In genomic region chr4:173560896-173561295, GRCh38 we compare ENCODE assay signal across 33 cellular contexts. TPM values are rescaled to one million over a fixed set of nuclear protein-coding genes. Genes with fewer than 3 reads are reported as not detected.
"Had no signal": no experiment of that assay in that cellular context is flagged by ENCODE, and none has a peak within 500 bp of the region (broad histone marks: within the 10 kb centered on the region; RNA-seq: fewer than 3 reads in every experiment).

No MANE protein-coding gene starts in this region.

- ATAC-seq: activated naive CD4-positive, alpha-beta T cell treated with anti-CD3 and anti-CD28 coated beads, Interleukin-2, amount 50 U/mL, for 72 hours; activated naive CD8-positive, alpha-beta T cell treated with anti-CD3 and anti-CD28 coated beads, Interleukin-2, amount 50 U/mL, for 24 hours; activated T-cell treated with anti-CD3 and anti-CD28 coated beads, Interleukin-2, amount 50 U/mL, for 4 hours; activated T-cell treated with anti-CD3 and anti-CD28 coated beads, Interleukin-2, amount 50 U/mL, for 72 hours; activated T-helper 17 cell treated with anti-CD3 and anti-CD28 coated beads, Interleukin-2, amount 50 U/mL, for 72 hours; body of pancreas had no signal

- DNase-seq: activated effector memory CD4-positive, alpha-beta T cell treated with anti-CD3 and anti-CD28 coated beads, Interleukin-2, amount 50 U/mL, for 16 hours; activated effector memory CD4-positive, alpha-beta T cell treated with Interleukin-2 at 50 U/mL for 16 hours; activated gamma-delta T cell; activated gamma-delta T cell treated with Interleukin-2 at 50 U/mL for 16 hours; activated naive CD4-positive, alpha-beta T cell; activated naive CD4-positive, alpha-beta T cell treated with anti-CD3 and anti-CD28 coated beads for 36 hours; activated naive CD4-positive, alpha-beta T cell treated with anti-CD3 and anti-CD28 coated beads, Interleukin-2, amount 10 ng/mL, durations not matched to agents 7 days and 5 days; activated naive CD4-positive, alpha-beta T cell treated with anti-CD3 and anti-CD28 coated beads, Interleukin-2, amount 50 U/mL, for 16 hours; activated naive CD4-positive, alpha-beta T cell treated with Interleukin-2 at 50 U/mL for 16 hours; activated naive CD8-positive, alpha-beta T cell treated with anti-CD3 and anti-CD28 coated beads for 36 hours; activated naive CD8-positive, alpha-beta T cell treated with anti-CD3 and anti-CD28 coated beads, Interleukin-2, amount 10 ng/mL, durations not matched to agents 7 days and 5 days; activated naive CD8-positive, alpha-beta T cell treated with anti-CD3 and anti-CD28 coated beads, Interleukin-2, amount 50 U/mL, for 24 hours; activated T-cell treated with anti-CD3 and anti-CD28 coated beads, Interleukin-2, amount 50 U/mL, for 24 hours; activated T-cell treated with anti-CD3 and anti-CD28 coated beads, Interleukin-2, amount 50 U/mL, for 4 hours; activated T-cell treated with anti-CD3 and anti-CD28 coated beads, Interleukin-2, amount 50 U/mL, for 48 hours; activated T-cell treated with anti-CD3 and anti-CD28 coated beads, Interleukin-2, amount 50 U/mL, for 72 hours; adrenal gland; amniotic stem cell; amygdala; anterior cingulate cortex; aorta; body of pancreas; brain microvascular endothelial cell; caudate nucleus; central memory CD4-positive, alpha-beta T cell; cerebellar nuclear complex had no signal

RNA-seq across cellular contexts. Expression of gene HAND2, which starts 30.9 kb away (rescaled TPM):
- total RNA-seq: activated naive CD4-positive, alpha-beta T cell treated with anti-CD3 and anti-CD28 coated beads for 36 hours; activated naive CD4-positive, alpha-beta T cell treated with anti-CD3 and anti-CD28 coated beads, Interleukin-2, amount 50 U/mL, for 72 hours; activated naive CD8-positive, alpha-beta T cell treated with anti-CD3 and anti-CD28 coated beads for 36 hours; activated naive CD8-positive, alpha-beta T cell treated with anti-CD3 and anti-CD28 coated beads, Interleukin-2, amount 10 ng/mL, durations not matched to agents 7 days and 5 days; activated T-cell treated with anti-CD3 and anti-CD28 coated beads, Interleukin-2, amount 50 U/mL, for 4 hours; activated T-cell treated with anti-CD3 and anti-CD28 coated beads, Interleukin-2, amount 50 U/mL, for 72 hours; activated T-helper 1 cell treated with anti-CD3 and anti-CD28 coated beads, Interleukin-12 subunit alpha, Interleukin-12 subunit beta, Interleukin-2, Interleukin-4 antibody, amounts not matched to agents 30 ng/mL and 10 ng/mL and 1 ng/mL, durations not matched to agents 14 hours and 24 hours and 36 hours; activated T-helper 17 cell treated with anti-CD3 and anti-CD28 coated beads, Interleukin-2, amount 50 U/mL, for 72 hours; activated T-helper 2 cell treated with anti-CD3 and anti-CD28 coated beads, Interferon-gamma antibody, Interleukin-2, Interleukin-4, amounts not matched to agents 10 μg/mL and 5 μg/mL and 100 μg/mL, durations not matched to agents 14 hours and 24 hours and 36 hours; astrocyte; cerebellum; chondrocyte had no signal
